ENCODE assay signal across 17 cellular contexts in the genomic region with DNA sequence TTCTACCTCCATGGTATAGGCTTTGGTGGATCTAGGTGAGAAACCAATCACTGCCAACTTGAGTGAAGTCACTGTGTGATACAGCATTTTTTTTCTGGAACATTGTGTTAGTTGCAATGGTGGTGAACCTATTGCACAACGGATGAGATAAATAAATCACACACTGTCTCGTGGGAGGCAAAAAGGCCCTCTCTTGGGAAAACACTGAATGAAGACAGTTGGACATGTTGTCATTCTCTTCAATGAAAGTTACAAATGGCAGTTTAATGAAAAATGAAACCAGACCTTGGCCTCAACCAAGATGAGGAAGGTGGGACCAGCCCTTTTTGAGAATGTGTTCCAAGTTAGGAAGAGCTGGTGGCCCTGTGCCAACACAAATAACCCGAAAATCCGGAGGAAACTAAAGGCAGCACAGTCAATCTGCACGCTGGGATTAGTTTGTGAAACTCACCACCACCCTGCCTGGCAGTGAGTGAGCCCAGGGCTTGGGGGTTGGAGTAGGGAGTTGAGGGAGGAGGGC. TPM values are rescaled to one million over a fixed set of nuclear protein-coding genes. Genes with fewer than 3 reads are reported as not detected.
A peak's percentile ranks its signal among the peaks of the same experiment; 100 is the strongest.
DNase-seq lines count a peak whose midpoint lies in the region; ATAC-seq and TF ChIP-seq lines count a peak whose summit lies in the region.
"Had no signal": no experiment of that assay in that cellular context is flagged by ENCODE, and none has a peak within 500 bp of the region (broad histone marks: within the 10 kb centered on the region; RNA-seq: fewer than 3 reads in every experiment).

No MANE protein-coding gene starts in this region.

- peak overlapping the region; percentile 26 to 65 (median 50) for H3K4me2 ChIP-seq in BLaER1 treated with 17β-estradiol and CSF1 and Interleukin-3, amounts not matched to agents 10 nM and 100 nM
- no peak overlapping the region for H3K4me2 ChIP-seq in PC-3 (ENCODE audit: low read length)
- H3K4me2 ChIP-seq in GM23248 (ENCODE audit: unreplicated experiment): no peak overlapping the region

- no peaks in the 10 kb centered on the region for H3K36me3 Mint-ChIP-seq in T-helper 17 cell (ENCODE audit: low read depth)

- no peak overlapping the region for H3K4me3 ChIP-seq in BLaER1 treated with 17β-estradiol and CSF1 and Interleukin-3, amounts not matched to agents 10 nM and 100 nM
- no peak overlapping the region for H3K4me3 ChIP-seq in PC-3 (ENCODE audit: low read length)
- H3K4me3 ChIP-seq in epithelial cell of esophagus (ENCODE audit: low read length): no peak overlapping the region
- no peak overlapping the region for H3K4me3 ChIP-seq in testis
- H3K4me3 ChIP-seq in GM23248: no peak overlapping the region
- H3K4me3 ChIP-seq: mucosa of descending colon had no signal

- CTCF ChIA-PET in PC-3 (lab: Charles Lee): no interaction called here

- in situ Hi-C loops in GM23248 (cut with MboI): no loop called here

- TF ChIP-seq POLR2A in testis (IDR thresholded peaks at IDR 0.05): no peak

- ATAC-seq in PC-3: no peak
- ATAC-seq in T-helper 17 cell: no peak
- ATAC-seq in GM21786 (IDR thresholded peaks at IDR 0.05; ENCODE audit: unreplicated experiment): no peak
- ATAC-seq: mucosa of descending colon had no signal

- peaks cover 0 to 13% (median 6%) of the 10 kb centered on the region in 11 experiments; a peak in 15 of 22 replicates for H3K9me3 ChIP-seq in BLaER1 treated with 17β-estradiol and CSF1 and Interleukin-3, amounts not matched to agents 10 nM and 100 nM (replicated peaks in 1 of 11)
- H3K9me3 ChIP-seq in PC-3 (ENCODE audit: low read length) (no peaks in the 10 kb centered on the region), testis (no peaks in the 10 kb centered on the region), GM23248 (ENCODE audit: low read depth) (no peaks in the 10 kb centered on the region), T-helper 17 cell (ENCODE audit: control insufficient read depth, low read length, poor library complexity, severe bottlenecking) (no peaks in the 10 kb centered on the region)
- H3K9me3 ChIP-seq: mucosa of descending colon had no signal

- intact Hi-C loops in PC-3 (cut with micrococcal nuclease) (no loop called here), testis (cut with DNase I; ENCODE audit: low total_unique reads) (no loop called here)

- H3K9ac ChIP-seq in BLaER1 treated with 17β-estradiol and CSF1 and Interleukin-3, amounts not matched to agents 10 nM and 100 nM: peak overlapping the region in 7 of 11 experiments; percentile 24 to 56 (median 47); a peak in 9 of 22 replicates
- H3K9ac ChIP-seq in PC-3 (ENCODE audit: low read length): no peak overlapping the region
- no peak overlapping the region for H3K9ac ChIP-seq in GM23248

- no peak overlapping the region for H3K4me3 Mint-ChIP-seq in T-helper 17 cell
- H3K4me3 Mint-ChIP-seq: activated T-helper 1 cell treated with anti-CD3 and anti-CD28 coated beads, Interleukin-12 subunit alpha, Interleukin-12 subunit beta, Interleukin-2, Interleukin-4 antibody, amounts not matched to agents 30 ng/mL and 10 ng/mL and 1 ng/mL, durations not matched to agents 14 hours and 24 hours and 36 hours had no signal

- H4K20me1 ChIP-seq in BLaER1 treated with 17β-estradiol and CSF1 and Interleukin-3, amounts not matched to agents 10 nM and 100 nM: no peaks in the 10 kb centered on the region
- H4K20me1 ChIP-seq in PC-3 (ENCODE audit: low read length): no peaks in the 10 kb centered on the region
- H4K20me1 ChIP-seq in GM23248 (ENCODE audit: insufficient read depth): no peaks in the 10 kb centered on the region

- POLR2A ChIA-PET in PC-3 (lab: Charles Lee; ENCODE audit: unreplicated experiment): no interaction called here

- H3K79me2 ChIP-seq in PC-3 (ENCODE audit: low read length) (no peaks in the 10 kb centered on the region), GM23248 (ENCODE audit: insufficient read depth) (no peaks in the 10 kb centered on the region)

- no peaks in the 10 kb centered on the region for H3K36me3 ChIP-seq in BLaER1 treated with 17β-estradiol and CSF1 and Interleukin-3, amounts not matched to agents 10 nM and 100 nM
- no peaks in the 10 kb centered on the region for H3K36me3 ChIP-seq in PC-3 (ENCODE audit: low read depth, low read length)
- H3K36me3 ChIP-seq in testis (ENCODE audit: low read depth, missing control alignments): no peaks in the 10 kb centered on the region
- no peaks in the 10 kb centered on the region for H3K36me3 ChIP-seq in GM23248 (ENCODE audit: low read depth)

- no peaks in the 10 kb centered on the region for H3K9me2 ChIP-seq in PC-3 (replicated peaks; ENCODE audit: low read length)
- H3K9me2 ChIP-seq in GM23248 (ENCODE audit: insufficient read depth): no peaks in the 10 kb centered on the region

- TF ChIP-seq CTCF in PC-3 (conservative IDR thresholded peaks at IDR 0.05; ENCODE audit: low read depth, low read length) (no peak), epithelial cell of esophagus (IDR thresholded peaks at IDR 0.05; ENCODE audit: insufficient read depth, low read depth, low read length, missing control alignments) (no peak), testis (IDR thresholded peaks at IDR 0.05) (no peak)

- DNase-seq in PC-3: peak; percentile 49
- peak; percentile 48 for DNase-seq in epithelial cell of esophagus (ENCODE audit: low read depth)
- peak; percentile 31 to 37 for DNase-seq in lung microvascular endothelial cell (ENCODE audit: low read depth in 2 of 2)
- no peak for DNase-seq in testis
- no peak for DNase-seq in GM23248
- DNase-seq in T-helper 17 cell: no peak
- DNase-seq: activated CD4-positive, alpha-beta T cell treated with anti-CD3 and anti-CD28 coated beads, Interleukin-2, amount 50 U/mL, for 1 hour; islet precursor cell; mucosa of descending colon; occipital lobe; substantia nigra had no signal

- no TSS peak for BruUV-seq in PC-3 (replicated peaks; lab: Mats Ljungman, UMichigan)

- peaks cover 22% of the 10 kb centered on the region for H3K27me3 Mint-ChIP-seq in T-helper 17 cell

- no peaks in the 10 kb centered on the region for H3K4me1 Mint-ChIP-seq in T-helper 17 cell

- H3K4me1 ChIP-seq in BLaER1 treated with 17β-estradiol and CSF1 and Interleukin-3, amounts not matched to agents 10 nM and 100 nM: peaks cover 10 to 20% (median 14%) of the 10 kb centered on the region in 10 experiments; a peak in 18 of 20 replicates
- H3K4me1 ChIP-seq in PC-3 (ENCODE audit: insufficient read depth, low read length) (peaks cover 10% of the 10 kb centered on the region; the same call in 1 of the 2 replicates), testis (no peaks in the 10 kb centered on the region), GM23248 (ENCODE audit: insufficient read depth) (no peaks in the 10 kb centered on the region)

- H3K27ac Mint-ChIP-seq in T-helper 17 cell: no peak overlapping the region
- H3K27ac Mint-ChIP-seq: activated T-helper 1 cell treated with anti-CD3 and anti-CD28 coated beads, Interleukin-12 subunit alpha, Interleukin-12 subunit beta, Interleukin-2, Interleukin-4 antibody, amounts not matched to agents 30 ng/mL and 10 ng/mL and 1 ng/mL, durations not matched to agents 14 hours and 24 hours and 36 hours had no signal

- H2AFZ ChIP-seq in PC-3 (ENCODE audit: low read length): peak overlapping the region; percentile 28; the same call in 1 of the 2 replicates
- H2AFZ ChIP-seq in GM23248: no peak overlapping the region

- H3K27me3 ChIP-seq in BLaER1 treated with 17β-estradiol and CSF1 and Interleukin-3, amounts not matched to agents 10 nM and 100 nM: peaks cover 20 to 63% (median 31%) of the 10 kb centered on the region in 11 experiments
- H3K27me3 ChIP-seq in PC-3 (ENCODE audit: low read length): peaks cover 16% of the 10 kb centered on the region
- no peaks in the 10 kb centered on the region for H3K27me3 ChIP-seq in testis
- H3K27me3 ChIP-seq in GM23248 (replicated peaks; ENCODE audit: insufficient read depth): no peaks in the 10 kb centered on the region; the same call in 1 of the 2 replicates

- 23 to 28% methylated on average over 5 of the region's 5 CpGs for WGBS in testis, 2 donors
- WGBS in GM23248 (ENCODE audit: low coverage in 1 of 2, low lambda C conversion rate in 2 of 2, missing lambda C conversion rate in 2 of 2), 2 experiments: 7 to 10% methylated on average over 4 to 5 of the region's 5 CpGs

- H3K27ac ChIP-seq in BLaER1 treated with 17β-estradiol and CSF1 and Interleukin-3, amounts not matched to agents 10 nM and 100 nM: peak overlapping the region in 9 of 11 experiments; percentile 28 to 77 (median 70); a peak in 18 of 22 replicates
- H3K27ac ChIP-seq in PC-3 (ENCODE audit: low read length): no peak overlapping the region
- no peak overlapping the region for H3K27ac ChIP-seq in testis
- no peak overlapping the region for H3K27ac ChIP-seq in GM23248
- H3K27ac ChIP-seq: C4-2B had no signal

- H3F3A ChIP-seq in PC-3 (ENCODE audit: low read length, unreplicated experiment) (no peaks in the 10 kb centered on the region), GM23248 (ENCODE audit: insufficient read depth) (no peaks in the 10 kb centered on the region)

RNA-seq across cellular contexts. Expression of a gene that starts 5.4 kb away (rescaled TPM):
- total RNA-seq in PC-3 (2014; rRNA removed): 1.1 and 1.4 TPM in 2 replicates
- not detected in 2 replicates for total RNA-seq in lung microvascular endothelial cell
- 1 to 10 TPM; 5.0 to 5.8 TPM for total RNA-seq in testis
- polyA plus RNA-seq in testis (ENCODE audit: insufficient read depth, low read depth, low replicate concordance): 17.2 TPM
- under 0.01 TPM in 1 of 2 replicates, not detected in the other for total RNA-seq in GM23248 (2014; rRNA removed; shearing (Covaris generic))
- 0.09 and 0.10 TPM in 2 replicates for polyA plus RNA-seq in GM23248 (2016; fragmentation: Nextera tagmentation; extraction: Ambion mirVana)
- not detected for total RNA-seq in T-helper 17 cell
- total RNA-seq: activated T-helper 1 cell treated with anti-CD3 and anti-CD28 coated beads, Interleukin-12 subunit alpha, Interleukin-12 subunit beta, Interleukin-2, Interleukin-4 antibody, amounts not matched to agents 30 ng/mL and 10 ng/mL and 1 ng/mL, durations not matched to agents 14 hours and 24 hours and 36 hours; glomerular endothelial cell; M059J had no signal

Comparison
In these comparisons a context has a peak if more than half of its experiments do, and no peak if none do; other contexts are left out.
1. H3K27ac ChIP-seq: peak in BLaER1 treated with 17β-estradiol and CSF1 and Interleukin-3, amounts not matched to agents 10 nM and 100 nM (9 of 11); none in PC-3 (single experiment), testis (0 of 2) and GM23248 (single experiment).
2. H3K4me2 ChIP-seq: peak in BLaER1 treated with 17β-estradiol and CSF1 and Interleukin-3, amounts not matched to agents 10 nM and 100 nM (11 of 11); none in PC-3 (single experiment) and GM23248 (single experiment).
3. H3K9ac ChIP-seq: peak in BLaER1 treated with 17β-estradiol and CSF1 and Interleukin-3, amounts not matched to agents 10 nM and 100 nM (7 of 11); none in PC-3 (single experiment) and GM23248 (single experiment).
4. DNase-seq: peak in PC-3 (single experiment), epithelial cell of esophagus (single experiment) and lung microvascular endothelial cell (2 of 2); none in testis (single experiment), GM23248 (single experiment) and T-helper 17 cell (0 of 3).